In genomic region chr15:35596261-35596660, GRCh38 we compare ENCODE assay signal across 1 cellular context.
TF ChIP-seq lines count a peak whose summit lies in the region.

No MANE protein-coding gene starts in this region.

TF ChIP-seq in IMR-90, 13 proteins besides CTCF, POLR2A, EP300 and RAD21 (continued from another document):
- TF ChIP-seq SMC3 (IDR thresholded peaks at IDR 0.05; ENCODE audit: low read depth, low read length): no peak
